ENCODE assay signal across 16 cellular contexts in genomic region chr9:7145361-7146069, GRCh38.
"Had no signal": no experiment of that assay in that cellular context is flagged by ENCODE, and none has a peak within 500 bp of the region (broad histone marks: within the 10 kb centered on the region; RNA-seq: fewer than 3 reads in every experiment).

No MANE protein-coding gene starts in this region.

- H3K27me3 ChIP-seq: uterus had no signal

- H3K27ac Mint-ChIP-seq: activated CD4-positive, alpha-beta memory T cell treated with anti-CD3 and anti-CD28 coated beads for 36 hours; activated naive CD8-positive, alpha-beta T cell treated with anti-CD3 and anti-CD28 coated beads for 36 hours; activated T-cell treated with anti-CD3 and anti-CD28 coated beads, Interleukin-2, amount 50 U/mL, for 72 hours; T-helper 2 cell treated with Interferon-gamma antibody and Interleukin-4, amounts not matched to agents 5 μg/mL and 100 μg/mL, for 36 hours had no signal

- H3K4me3 Mint-ChIP-seq: activated CD4-positive, alpha-beta memory T cell treated with anti-CD3 and anti-CD28 coated beads for 36 hours; activated naive CD8-positive, alpha-beta T cell treated with anti-CD3 and anti-CD28 coated beads for 36 hours; activated T-cell treated with anti-CD3 and anti-CD28 coated beads, Interleukin-2, amount 50 U/mL, for 72 hours; naive thymus-derived CD8-positive, alpha-beta T cell; stimulated activated naive CD8-positive, alpha-beta T cell treated with anti-CD3 and anti-CD28 coated beads, Interleukin-15, amount 100 ng/mL, for 72 hours; T-helper 2 cell treated with Interferon-gamma antibody and Interleukin-4, amounts not matched to agents 5 μg/mL and 100 μg/mL, for 36 hours had no signal

- H3K27me3 Mint-ChIP-seq: activated CD4-positive, alpha-beta memory T cell treated with anti-CD3 and anti-CD28 coated beads for 36 hours; activated naive CD8-positive, alpha-beta T cell treated with anti-CD3 and anti-CD28 coated beads for 36 hours; naive thymus-derived CD8-positive, alpha-beta T cell; stimulated activated naive CD8-positive, alpha-beta T cell treated with anti-CD3 and anti-CD28 coated beads, Interleukin-15, amount 100 ng/mL, for 72 hours had no signal

- ATAC-seq: activated T-cell treated with anti-CD3 and anti-CD28 coated beads, Interleukin-2, amount 50 U/mL, for 72 hours; mucosa of descending colon; naive thymus-derived CD8-positive, alpha-beta T cell; stimulated activated naive CD8-positive, alpha-beta T cell treated with anti-CD3 and anti-CD28 coated beads, Interleukin-15, amount 100 ng/mL, for 72 hours had no signal

- H3K4me3 ChIP-seq: mucosa of descending colon, thoracic aorta, uterus had no signal

- DNase-seq: activated CD4-positive, alpha-beta memory T cell treated with anti-CD3 and anti-CD28 coated beads for 36 hours; activated gamma-delta T cell treated with Interleukin-2 at 50 U/mL for 16 hours; activated naive CD8-positive, alpha-beta T cell treated with anti-CD3 and anti-CD28 coated beads for 36 hours; activated T-cell treated with anti-CD3 and anti-CD28 coated beads, Interleukin-2, amount 50 U/mL, for 72 hours; hippocampal formation; mammary epithelial cell; mucosa of descending colon; naive thymus-derived CD8-positive, alpha-beta T cell; occipital lobe; stimulated activated CD4-positive, alpha-beta T cell treated with anti-CD3 and anti-CD28 coated beads, Interleukin-15, amount 100 ng/mL, for 24 hours; stimulated activated CD4-positive, alpha-beta T cell treated with anti-CD3 and anti-CD28 coated beads, Interleukin-4, amount 100 ng/mL, for 4 hours; stimulated activated naive CD8-positive, alpha-beta T cell treated with anti-CD3 and anti-CD28 coated beads, Interleukin-15, amount 100 ng/mL, for 72 hours; SW 1271; uterus had no signal

- H3K9me3 ChIP-seq: mucosa of descending colon, thoracic aorta, uterus had no signal

- H3K27ac ChIP-seq: thoracic aorta had no signal

- H3K9me3 Mint-ChIP-seq: activated CD4-positive, alpha-beta memory T cell treated with anti-CD3 and anti-CD28 coated beads for 36 hours; activated naive CD8-positive, alpha-beta T cell treated with anti-CD3 and anti-CD28 coated beads for 36 hours; activated T-cell treated with anti-CD3 and anti-CD28 coated beads, Interleukin-2, amount 50 U/mL, for 72 hours; naive thymus-derived CD8-positive, alpha-beta T cell; stimulated activated naive CD8-positive, alpha-beta T cell treated with anti-CD3 and anti-CD28 coated beads, Interleukin-15, amount 100 ng/mL, for 72 hours; T-helper 2 cell treated with Interferon-gamma antibody and Interleukin-4, amounts not matched to agents 5 μg/mL and 100 μg/mL, for 36 hours had no signal

- H3K36me3 ChIP-seq: thoracic aorta, uterus had no signal
